Comparison of ENCODE assay signal across 8 cellular contexts in genomic region chr19:16325671-16326400, GRCh38. TPM values are rescaled to one million over a fixed set of nuclear protein-coding genes. Genes with fewer than 3 reads are reported as not detected.
A peak's percentile ranks its signal among the peaks of the same experiment; 100 is the strongest.
DNase-seq lines count a peak whose midpoint lies in the region; ATAC-seq and TF ChIP-seq lines count a peak whose summit lies in the region.

No MANE protein-coding gene starts in this region.

- peaks cover 33 to 40% of the 10 kb centered on the region in 2 donors for H3K4me1 Mint-ChIP-seq in immature natural killer cell

- DNase-seq in NCI-H748 treated with DMSO at 0.1 percent for 48 hours (lab: John Stamatoyannopoulos, UW) (peak; percentile 53), astrocyte of the hippocampus (ENCODE audit: low read depth, low spot score) (peak; percentile 44), immature natural killer cell (peak; percentile 57 to 78 (median 75)), NCI-H2081 (lab: John Stamatoyannopoulos, UW) (no peak), RWPE1 (ENCODE audit: low spot score) (no peak)
- peak; percentile 48 for DNase-seq in stimulated activated CD4-positive, alpha-beta T cell treated with anti-CD3 and anti-CD28 coated beads, Interleukin-4, amount 100 ng/mL, for 24 hours

- H3K27me3 Mint-ChIP-seq in immature natural killer cell (ENCODE audit: low read depth in 3 of 3) = peaks cover 50 to 77% (median 62%) of the 10 kb centered on the region in 3 donors

- peaks cover 43 to 45% (median 45%) of the 10 kb centered on the region in 3 donors for H3K36me3 Mint-ChIP-seq in immature natural killer cell

- CTCF ChIA-PET in RWPE1 (lab: Yijun Ruan, JAX) = interaction anchor here (0.6 kb wide), 3 partner anchors 65 to 264 kb away, joined by 3 to 4 read pairs (median 3); no protein-coding TSS in a partner anchor

- POLR2A ChIA-PET in RWPE1 (lab: Yijun Ruan, JAX; ENCODE audit: low non-redundant PET) = no interaction called here

- H3K27ac ChIP-seq in RWPE1 = no peak overlapping the region

- peak overlapping the region; percentile 94 to 99 (median 97) for H3K27ac Mint-ChIP-seq in immature natural killer cell

- H3K4me3 Mint-ChIP-seq in immature natural killer cell = peak overlapping the region; percentile 93 to 100 (median 100)

- H3K4me1 ChIP-seq in ES-I3 (ENCODE audit: insufficient read depth, low read length) = no peaks in the 10 kb centered on the region

- no peaks in the 10 kb centered on the region for H3K36me3 ChIP-seq in ES-I3 (ENCODE audit: insufficient read depth, low read length)

- H3K9me3 Mint-ChIP-seq in immature natural killer cell = peaks cover 0 to 9% (median 1%) of the 10 kb centered on the region in 6 donors

- H3K9me3 ChIP-seq in ES-I3 (ENCODE audit: control insufficient read depth, insufficient read depth, low read length) = no peaks in the 10 kb centered on the region; the same call in 1 of the 2 replicates

- TF ChIP-seq CTCF in RWPE1 (conservative IDR thresholded peaks at IDR 0.05; ENCODE audit: low read depth) = no peak

- peak overlapping the region; percentile 44; the same call in 1 of the 2 replicates for H3K9ac ChIP-seq in ES-I3 (ENCODE audit: low read depth, low read length)

- ATAC-seq in HG02938 (IDR thresholded peaks at IDR 0.05; ENCODE audit: unreplicated experiment) = no peak

RNA-seq across cellular contexts. Expression of gene KLF2, which starts 1.2 kb away (rescaled TPM):
- polyA plus RNA-seq in immature natural killer cell = 100 to 1,000 TPM in 1 of 3 donors, 10 to 100 TPM in 2; 55.0 to 102 (median 91.0) TPM

Comparison
In these comparisons a context has a peak if more than half of its experiments do, and no peak if none do; other contexts are left out.
1. DNase-seq: peak in NCI-H748 treated with DMSO at 0.1 percent for 48 hours (single experiment), astrocyte of the hippocampus (single experiment), immature natural killer cell (3 of 3) and stimulated activated CD4-positive, alpha-beta T cell treated with anti-CD3 and anti-CD28 coated beads, Interleukin-4, amount 100 ng/mL, for 24 hours (single experiment); none in NCI-H2081 (0 of 2) and RWPE1 (single experiment).